In the genomic region with DNA sequence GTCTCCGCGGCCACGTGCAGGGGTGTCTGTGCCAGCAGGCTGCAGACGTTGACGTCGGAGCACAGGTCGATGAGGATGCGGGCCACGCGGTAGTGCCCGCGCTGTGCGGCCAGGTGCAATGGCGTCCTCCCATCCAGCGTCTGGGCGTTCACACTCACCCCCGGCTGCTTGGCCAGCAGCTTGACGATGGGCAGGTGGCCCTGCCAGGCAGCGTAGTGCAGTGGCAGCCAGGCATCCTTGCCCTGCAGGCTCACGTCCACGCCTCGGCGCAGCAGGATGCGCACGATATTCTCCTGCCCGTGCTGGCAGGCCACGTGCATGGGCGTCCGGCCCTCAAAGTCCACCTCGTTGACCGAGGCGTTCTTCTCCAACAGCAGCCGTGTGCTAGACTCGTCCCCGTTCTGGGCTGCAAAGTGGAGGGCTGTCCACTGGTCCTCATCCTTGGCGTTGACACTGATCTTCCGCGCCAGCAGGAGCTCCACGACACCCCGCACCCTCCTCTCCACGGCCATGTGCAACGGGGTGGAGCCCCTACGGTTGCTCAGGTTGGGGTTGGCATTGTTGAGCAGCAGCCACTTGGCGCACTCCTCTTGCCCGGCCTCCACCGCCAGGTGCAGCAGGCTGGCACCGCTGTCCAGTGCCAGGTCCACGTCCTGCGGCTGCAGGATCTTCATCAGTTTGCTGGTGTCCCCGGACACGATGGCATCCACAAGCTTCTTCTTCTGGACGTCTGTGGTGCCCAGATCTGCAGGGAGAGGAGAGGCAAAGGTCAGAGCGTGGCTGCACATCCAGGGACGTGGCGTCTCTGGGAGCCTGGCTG, we compare ENCODE assay signal across 18 cellular contexts. TPM values are rescaled to one million over a fixed set of nuclear protein-coding genes. Genes with fewer than 3 reads are reported as not detected.
A peak's percentile ranks its signal among the peaks of the same experiment; 100 is the strongest.
DNase-seq lines count a peak whose midpoint lies in the region; ATAC-seq, FAIRE-seq and TF ChIP-seq lines count a peak whose summit lies in the region.
"Had no signal": no experiment of that assay in that cellular context is flagged by ENCODE, and none has a peak within 500 bp of the region (broad histone marks: within the 10 kb centered on the region; RNA-seq: fewer than 3 reads in every experiment).

No MANE protein-coding gene starts in this region.

- no peak for FAIRE-seq in H1 (lab: Jason Lieb, UNC)
- no peak for FAIRE-seq in HepG2 (lab: Jason Lieb, UNC)
- FAIRE-seq: GM12892, GM18507 had no signal

- POLR2A ChIA-PET in H1 (lab: Charles Lee; ENCODE audit: partially characterized antibody), result no interaction called here
- POLR2A ChIA-PET in HepG2 (lab: Yijun Ruan, JAX), result no interaction called here

- 0 out of 2 replicates have a peak overlapping the region, but pooled peaks have one; percentile 27 for H2BK12ac ChIP-seq in H1 (ENCODE audit: low read depth, low read length)

- H2BK5ac ChIP-seq in H1 (ENCODE audit: low read depth, low read length), result no peak overlapping the region

- H3K23ac ChIP-seq in H1 (ENCODE audit: insufficient read length), result no peak overlapping the region

- H3K9me3 ChIP-seq in H1 (ENCODE audit: insufficient read depth in 2 of 2, low read depth in 1 of 2, low read length in 1 of 2) (peaks cover 15 to 20% of the 10 kb centered on the region in 2 experiments), HepG2 (ENCODE audit: low read length) (peaks cover 13% of the 10 kb centered on the region; the same call in 1 of the 2 replicates), GM23248 (ENCODE audit: low read depth) (no peaks in the 10 kb centered on the region)
- H3K9me3 ChIP-seq: HAP-1 had no signal

- no peak overlapping the region for H2AFZ ChIP-seq in H1 (ENCODE audit: low read length)
- H2AFZ ChIP-seq in HepG2 (ENCODE audit: low read length), result no peak overlapping the region
- H2AFZ ChIP-seq in GM23248, result no peak overlapping the region

- 85% methylated on average over 54 of the region's 55 CpGs; no CpG with 5 or more reads in 1 of the 2 experiments for WGBS in H1 (ENCODE audit: extremely low coverage in 1 of 2, insufficient coverage in 1 of 2, insufficient read length in 1 of 2, insufficient replicate concordance in 2 of 2, low coverage in 1 of 2, low lambda C conversion rate in 2 of 2, missing lambda C conversion rate in 1 of 2), 2 experiments
- 94% methylated on average over 24 of the region's 55 CpGs for WGBS in HepG2 (ENCODE audit: low lambda C conversion rate)
- WGBS in GM23248 (ENCODE audit: low coverage in 1 of 2, low lambda C conversion rate in 2 of 2, missing lambda C conversion rate in 2 of 2), 2 experiments, result 86 to 91% methylated on average over 47 to 51 of the region's 55 CpGs

- CTCF ChIA-PET in H1 (lab: Charles Lee; ENCODE audit: partially characterized antibody), result interaction anchor here (0.6 to 2.3 kb wide), 4 partner anchors 9 to 129 kb away, joined by 3 to 8 read pairs (median 4); no protein-coding TSS in a partner anchor
- CTCF ChIA-PET in HepG2 (lab: Yijun Ruan, JAX; ENCODE audit: low intra/inter-chr PET ratio, low total read pairs), result no interaction called here

- H2AK5ac ChIP-seq in H1 (ENCODE audit: low read depth, low read length), result no peak overlapping the region

- H3K79me2 ChIP-seq in H1 (ENCODE audit: control insufficient read depth in 1 of 2, insufficient read depth in 2 of 2, low read length in 2 of 2) (no peaks in the 10 kb centered on the region), HepG2 (ENCODE audit: insufficient read depth, low read length) (no peaks in the 10 kb centered on the region), GM23248 (ENCODE audit: insufficient read depth) (no peaks in the 10 kb centered on the region)

- H4K20me1 ChIP-seq in H1 (replicated peaks in 1 of 2; ENCODE audit: control insufficient read depth in 1 of 2, insufficient read depth in 2 of 2, low read length in 2 of 2) (peaks cover 0 to 4% of the 10 kb centered on the region in 2 experiments), HepG2 (ENCODE audit: insufficient read depth, low read length) (no peaks in the 10 kb centered on the region), GM23248 (ENCODE audit: insufficient read depth) (no peaks in the 10 kb centered on the region)
- H4K20me1 ChIP-seq: BLaER1 had no signal

- ATAC-seq in HepG2, result no peak
- ATAC-seq in HG03159 (IDR thresholded peaks at IDR 0.05; ENCODE audit: unreplicated experiment), result no peak

- intact Hi-C loops in HepG2 (cut with micrococcal nuclease; ENCODE audit: unreplicated experiment) (no loop called here), posterior vena cava (cut with DNase I) (no loop called here), dorsolateral prefrontal cortex (cut with DNase I) (loop anchor here in 1 of 2 donors (10.0 kb wide), 1 partner anchor 953 kb away; no protein-coding TSS in a partner anchor)

- peaks cover 0 to 4% (median under 1%) of the 10 kb centered on the region in 4 experiments; a peak in 2 of 7 replicates for H3K4me1 ChIP-seq in H1 (replicated peaks in 1 of 4; ENCODE audit: control insufficient read depth in 3 of 4, insufficient read depth in 4 of 4, low read length in 3 of 4)
- H3K4me1 ChIP-seq in HepG2 (ENCODE audit: insufficient read depth, low read length), result no peaks in the 10 kb centered on the region
- H3K4me1 ChIP-seq in GM23248 (ENCODE audit: insufficient read depth), result no peaks in the 10 kb centered on the region
- H3K4me1 ChIP-seq: HAP-1 had no signal

- no peaks in the 10 kb centered on the region for H3K9me2 ChIP-seq in GM23248 (ENCODE audit: insufficient read depth)

- no peak overlapping the region for H3K4ac ChIP-seq in H1 (replicated peaks; ENCODE audit: insufficient read length, low read depth, low read length)

- H3K27me3 ChIP-seq in H7 (ENCODE audit: control insufficient read depth, insufficient read depth, low read length), result no peaks in the 10 kb centered on the region
- no peaks in the 10 kb centered on the region for H3K27me3 ChIP-seq in H1 (replicated peaks in 1 of 4; ENCODE audit: control insufficient read depth in 3 of 4, extremely low read depth in 1 of 4, insufficient read depth in 3 of 4, low read length in 3 of 4)
- H3K27me3 ChIP-seq in HepG2 (ENCODE audit: control insufficient read depth in 1 of 2, insufficient read depth in 2 of 2, low read length in 2 of 2), result no peaks in the 10 kb centered on the region
- peaks cover 0 to 13% (median 0%) of the 10 kb centered on the region in 45 donors for H3K27me3 ChIP-seq in dorsolateral prefrontal cortex
- no peaks in the 10 kb centered on the region for H3K27me3 ChIP-seq in GM23248 (replicated peaks; ENCODE audit: insufficient read depth)
- H3K27me3 ChIP-seq: BLaER1 had no signal

- in situ Hi-C loops in HepG2 (cut with HindIII; ENCODE audit: extremely low pct_ligation_motif_present, low pct_unique_long_range_greater_than_20kb) (no loop called here), GM23248 (cut with MboI) (no loop called here)

- no peak overlapping the region for H3K9ac ChIP-seq in H1 (replicated peaks in 1 of 4; ENCODE audit: extremely low read depth in 1 of 4, low read depth in 3 of 4, low read length in 3 of 4)
- H3K9ac ChIP-seq in HepG2 (ENCODE audit: insufficient read depth, low read depth, low read length), result no peak overlapping the region
- no peak overlapping the region for H3K9ac ChIP-seq in GM23248
- H3K9ac ChIP-seq: BLaER1 had no signal

- no peak overlapping the region for H2BK15ac ChIP-seq in H1 (ENCODE audit: low read length)

- H3K27ac ChIP-seq in H1 (ENCODE audit: low read depth, low read length), result no peak overlapping the region
- H3K27ac ChIP-seq in HepG2 (ENCODE audit: extremely low read length, insufficient read depth, low read length), result no peak overlapping the region
- H3K27ac ChIP-seq in dorsolateral prefrontal cortex, result no peak overlapping the region
- no peak overlapping the region for H3K27ac ChIP-seq in GM23248
- H3K27ac ChIP-seq: BLaER1 had no signal

- no peak overlapping the region for H4K91ac ChIP-seq in H1 (replicated peaks; ENCODE audit: insufficient read length, low read length)

- H4K8ac ChIP-seq in H1 (ENCODE audit: extremely low read depth, insufficient read depth, low read length), result no peak overlapping the region

- TF ChIP-seq RAD21 in H1 (IDR thresholded peaks at IDR 0.05 in 1 of 2, conservative IDR thresholded peaks at IDR 0.05 in 1 of 2; ENCODE audit: low read depth in 2 of 2, low read length in 2 of 2) (no peak), HepG2 (CRISPR knock-in tag; IDR thresholded peaks at IDR 0.05) (no peak)

- TF ChIP-seq EP300 in H1 (IDR thresholded peaks at IDR 0.05; ENCODE audit: borderline replicate concordance in 1 of 2, low read depth in 2 of 2, low read length in 2 of 2), result no peak
- no peak for TF ChIP-seq EP300 in HepG2 (IDR thresholded peaks at IDR 0.05; ENCODE audit: low read depth in 2 of 2, low read length in 2 of 2)
- TF ChIP-seq EP300 in HepG2 (CRISPR knock-in tag; IDR thresholded peaks at IDR 0.05; ENCODE audit: borderline replicate concordance), result no peak

- no peak overlapping the region for H2BK120ac ChIP-seq in H1 (replicated peaks; ENCODE audit: low read depth, low read length)

- H3K36me3 ChIP-seq in H7 (replicated peaks; ENCODE audit: control insufficient read depth, insufficient read depth, low read length) (no peaks in the 10 kb centered on the region; the same call in 1 of the 2 replicates), H1 (ENCODE audit: control insufficient read depth in 2 of 4, insufficient read depth in 4 of 4, low read length in 3 of 4) (peaks cover 6 to 24% (median 12%) of the 10 kb centered on the region in 4 experiments; a peak in 6 of 8 replicates), HepG2 (replicated peaks in 1 of 2; ENCODE audit: control insufficient read depth in 1 of 2, insufficient read depth in 2 of 2, low read length in 2 of 2) (peaks cover 36 to 77% of the 10 kb centered on the region in 2 experiments), GM23248 (ENCODE audit: low read depth) (no peaks in the 10 kb centered on the region)
- H3K36me3 ChIP-seq: BLaER1, HAP-1 had no signal

- no peaks in the 10 kb centered on the region for H3K23me2 ChIP-seq in H1 (ENCODE audit: low read depth, low read length)

- no peaks in the 10 kb centered on the region for H3F3A ChIP-seq in GM23248 (ENCODE audit: insufficient read depth)

- TF ChIP-seq CTCF in H1 (IDR thresholded peaks at IDR 0.05; ENCODE audit: control extremely low read depth in 1 of 3, insufficient read depth in 1 of 3, low read depth in 1 of 3, low read length in 3 of 3), result no peak
- no peak for TF ChIP-seq CTCF in HepG2 (CRISPR knock-in tag; IDR thresholded peaks at IDR 0.05)
- no peak for TF ChIP-seq CTCF in dorsolateral prefrontal cortex (IDR thresholded peaks at IDR 0.05 in 54 of 56, conservative IDR thresholded peaks at IDR 0.05 in 2 of 56; ENCODE audit: low read depth in 1 of 56, partially characterized antibody in 56 of 56)

- TF ChIP-seq POLR2A in H1 (IDR thresholded peaks at IDR 0.05; ENCODE audit: control extremely low read depth in 1 of 2, low read depth in 2 of 2, low read length in 2 of 2) (no peak), HepG2 (IDR thresholded peaks at IDR 0.05; ENCODE audit: insufficient read depth in 1 of 2, low read depth in 2 of 2, low read length in 2 of 2) (no peak)

- H3K4me2 ChIP-seq in H1 (ENCODE audit: insufficient read depth in 1 of 2, low read depth in 2 of 2, low read length in 2 of 2), result no peak overlapping the region
- no peak overlapping the region for H3K4me2 ChIP-seq in HepG2 (ENCODE audit: low read depth, low read length)
- H3K4me2 ChIP-seq in GM23248 (ENCODE audit: unreplicated experiment), result no peak overlapping the region
- H3K4me2 ChIP-seq: BLaER1 had no signal

- peak; percentile 40 for DNase-seq in H7
- no peak for DNase-seq in H1 (ENCODE audit: low read depth in 1 of 2, low spot score in 2 of 2)
- DNase-seq in HepG2 (ENCODE audit: low spot score), result no peak
- peak; percentile 71 for DNase-seq in posterior vena cava (ENCODE audit: low spot score)
- no peak for DNase-seq in dorsolateral prefrontal cortex
- no peak for DNase-seq in GM23248
- DNase-seq: 8988T; CD4-positive, alpha-beta memory T cell; DMS153; DMS79; GDM1; GOT3 had no signal

- H2BK20ac ChIP-seq in H1 (ENCODE audit: low read length), result no peak overlapping the region

- H3K14ac ChIP-seq in H1 (ENCODE audit: insufficient read length), result no peak overlapping the region

- H4K5ac ChIP-seq in H1 (ENCODE audit: insufficient read length, low read depth, low read length), result no peak overlapping the region

- BruUV-seq in HepG2 (replicated peaks; lab: Mats Ljungman, UMichigan), result no TSS peak

- H3K18ac ChIP-seq in H1 (ENCODE audit: extremely low read depth, low read length), result no peak overlapping the region

- no peak overlapping the region for H3K4me3 ChIP-seq in H7 (ENCODE audit: insufficient read depth, low read depth, low read length)
- no peak overlapping the region for H3K4me3 ChIP-seq in H1 (ENCODE audit: extremely low read depth in 1 of 4, insufficient read depth in 2 of 4, low read depth in 3 of 4, low read length in 4 of 4)
- H3K4me3 ChIP-seq in HepG2 (replicated peaks in 1 of 3; ENCODE audit: insufficient read depth in 1 of 3, low read depth in 2 of 3, low read length in 3 of 3), result no peak overlapping the region
- no peak overlapping the region for H3K4me3 ChIP-seq in dorsolateral prefrontal cortex
- H3K4me3 ChIP-seq in GM23248, result no peak overlapping the region
- H3K4me3 ChIP-seq: BLaER1, HAP-1 had no signal

- H3K56ac ChIP-seq in H1 (replicated peaks; ENCODE audit: insufficient read length, low read depth, low read length), result no peak overlapping the region

- H3K79me1 ChIP-seq in H1 (ENCODE audit: low read depth, low read length), result no peaks in the 10 kb centered on the region

RNA-seq across cellular contexts. Expression of gene RIPK4, which starts 25.4 kb away (rescaled TPM):
- total RNA-seq in H7 (2014; rRNA removed; shearing (Covaris generic)), result 10.5 and 11.7 TPM in 2 replicates
- total RNA-seq in H1 (2021; fragmentation: NEBNext Ultra II Directional; extraction: Animal tissue kit (Norgen Biotek cat#: 25700)), result 4.5 and 5.6 TPM in 2 replicates
- polyA plus RNA-seq in H1 (2011; rRNA removed) (2.7 and 4.5 TPM in 2 replicates), HepG2 (2011; rRNA removed) (3.1 and 3.7 TPM in 2 replicates), GM23248 (2016; fragmentation: Nextera tagmentation; extraction: Ambion mirVana) (0.43 and 0.46 TPM in 2 replicates)
- 2.8 TPM for polyA plus RNA-seq in H1 (2011; cell fraction: cytosol; rRNA removed)
- polyA plus RNA-seq in H1 (2011; cell fraction: nucleus; rRNA removed), result 4.9 TPM
- 2.6 to 5.4 TPM (median 5.1 TPM) in 4 replicates for polyA plus RNA-seq in H1 (2012, experiment 1 of 2)
- 4.1 TPM for polyA plus RNA-seq in H1 (2012, experiment 2 of 2)
- 1.8 TPM for polyA plus RNA-seq in H1 (2013, experiment 1 of 2)
- polyA plus RNA-seq in H1 (2013, experiment 2 of 2), result 1.7 TPM
- 2.7 and 3.5 TPM in 2 replicates for polyA minus RNA-seq in H1 (2011; rRNA and poly(A)+ RNA removed)
- 3.4 TPM for polyA minus RNA-seq in H1 (2011; cell fraction: cytosol; rRNA and poly(A)+ RNA removed)
- 3.7 TPM for polyA minus RNA-seq in H1 (2011; cell fraction: nucleus; rRNA and poly(A)+ RNA removed)
- total RNA-seq in HepG2 (2016; rRNA removed; fragmentation: Illumina TruSeq; extraction: Trizol) (4.9 and 5.3 TPM in 2 replicates), posterior vena cava (1 to 10 TPM in 1 of 2 donors, under 1 TPM in 1; 0.69 to 1.0 TPM), dorsolateral prefrontal cortex (under 1 TPM in 27 of 120 experiments, not detected in 93; 0.10 to 0.89 (median 0.15) TPM)
- total RNA-seq in HepG2 (2016; cell fraction: cytosol; rRNA removed; fragmentation: Illumina TruSeq; extraction: Trizol; ENCODE audit: low read depth), result 0.51 and 0.71 TPM in 2 replicates
- 4.4 and 5.2 TPM in 2 replicates for total RNA-seq in HepG2 (2016; cell fraction: insoluble cytoplasmic fraction; rRNA removed; fragmentation: Illumina TruSeq; extraction: Trizol)
- 2.1 and 2.3 TPM in 2 replicates for total RNA-seq in HepG2 (2016; cell fraction: membrane; rRNA removed; fragmentation: Illumina TruSeq; extraction: Trizol)
- 3.5 and 4.3 TPM in 2 replicates for total RNA-seq in HepG2 (2016; cell fraction: nucleus; rRNA removed; fragmentation: Illumina TruSeq; extraction: Trizol)
- polyA plus RNA-seq in HepG2 (2011; cell fraction: cytosol; rRNA removed), result 2.8 TPM in 2 replicates
- 11.6 and 15.3 TPM in 2 replicates for polyA plus RNA-seq in HepG2 (2011; cell fraction: nucleus; rRNA removed)
- 5.1 and 8.2 TPM in 2 replicates for polyA plus RNA-seq in HepG2 (2012)
- polyA plus RNA-seq in HepG2 (2016; cell fraction: cytosol; fragmentation: Illumina TruSeq; extraction: Trizol; ENCODE audit: low read depth), result 0.29 and 0.38 TPM in 2 replicates
- polyA plus RNA-seq in HepG2 (2016; cell fraction: insoluble cytoplasmic fraction; fragmentation: Illumina TruSeq; extraction: Trizol; ENCODE audit: low read depth), result 3.7 and 4.2 TPM in 2 replicates
- polyA plus RNA-seq in HepG2 (2016; cell fraction: membrane; fragmentation: Illumina TruSeq; extraction: Trizol; ENCODE audit: low read depth), result 0.65 and 1.0 TPM in 2 replicates
- polyA plus RNA-seq in HepG2 (2016; cell fraction: nucleus; fragmentation: Illumina TruSeq; extraction: Trizol; ENCODE audit: insufficient read depth, low read depth), result 6.2 and 7.7 TPM in 2 replicates
- polyA minus RNA-seq in HepG2 (2011; rRNA and poly(A)+ RNA removed; ENCODE audit: low replicate concordance), result 0.70 and 14.5 TPM in 2 replicates
- 6.3 and 8.3 TPM in 2 replicates for polyA minus RNA-seq in HepG2 (2011; cell fraction: cytosol; rRNA and poly(A)+ RNA removed)
- polyA minus RNA-seq in HepG2 (2011; cell fraction: nucleus; rRNA and poly(A)+ RNA removed), result 4.6 and 8.5 TPM in 2 replicates
- 0.54 and 1.0 TPM in 2 replicates for total RNA-seq in GM23248 (2014; rRNA removed; shearing (Covaris generic))
- polyA plus RNA-seq: AG04450 had no signal

Comparison
In these comparisons a context has a peak if more than half of its experiments do, and no peak if none do; other contexts are left out.
1. DNase-seq: peak in H7 (single experiment) and posterior vena cava (single experiment); none in H1 (0 of 2), HepG2 (single experiment), dorsolateral prefrontal cortex (0 of 10) and GM23248 (single experiment).